In the genomic region with DNA sequence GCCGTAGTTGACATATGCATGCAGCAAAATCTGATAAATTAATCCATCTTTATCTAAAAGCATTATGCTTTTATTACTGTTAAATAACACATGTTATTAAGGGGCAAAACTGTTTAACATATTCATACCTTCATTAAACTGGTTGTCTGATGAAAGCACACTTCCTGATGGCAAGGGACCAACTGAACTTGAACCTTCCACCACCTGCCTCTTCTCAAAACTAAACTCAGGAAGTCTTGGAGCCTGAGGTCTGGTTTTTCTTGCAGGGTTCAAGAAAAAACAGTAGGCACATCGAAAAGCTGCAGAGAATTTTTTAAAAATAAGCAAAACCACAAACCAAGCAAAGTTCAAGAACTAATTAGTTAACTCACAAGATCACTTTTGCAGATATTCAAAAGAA, we compare ENCODE assay signal across 24 cellular contexts.
"Had no signal": no experiment of that assay in that cellular context is flagged by ENCODE, and none has a peak within 500 bp of the region (broad histone marks: within the 10 kb centered on the region; RNA-seq: fewer than 3 reads in every experiment).

No MANE protein-coding gene starts in this region.

- H3K9me3 ChIP-seq: ovary, psoas muscle, sigmoid colon, testis, upper lobe of right lung, uterus had no signal

- DNase-seq: effector memory CD8-positive, alpha-beta T cell; head of caudate nucleus; natural killer cell; occipital lobe; ovary; posterior cingulate gyrus; psoas muscle; right cardiac atrium; sigmoid colon; spleen; stimulated activated CD4-positive, alpha-beta T cell treated with anti-CD3 and anti-CD28 coated beads, Interleukin-4, amount 100 ng/mL, for 4 hours; stimulated activated naive CD8-positive, alpha-beta T cell treated with anti-CD3 and anti-CD28 coated beads, Interleukin-15, Interleukin-2, amounts not matched to agents 100 U/mL and 50 U/mL, for 24 hours; substantia nigra; testis; upper lobe of right lung; uterus had no signal

- H3K4me1 ChIP-seq: spleen, testis, tibial nerve, upper lobe of right lung, uterus had no signal

- H3K36me3 ChIP-seq: ovary had no signal

- H3K4me3 ChIP-seq: coronary artery, lung, ovary, psoas muscle, sigmoid colon, spleen, testis, tibial nerve, upper lobe of right lung, uterus had no signal

- FAIRE-seq: endometrium, frontal cortex, keratinocyte had no signal

- ATAC-seq: effector memory CD8-positive, alpha-beta T cell; left lobe of liver; natural killer cell; psoas muscle; right cardiac atrium; stimulated activated memory B cell treated with anti-CD40 and anti-IgM and Interleukin-4, amounts not matched to agents 10 μg/mL and 1 μg/mL and 100 μg/mL, for 72 hours; stimulated activated naive CD8-positive, alpha-beta T cell treated with anti-CD3 and anti-CD28 coated beads, Interleukin-15, Interleukin-2, amounts not matched to agents 100 U/mL and 50 U/mL, for 24 hours; upper lobe of right lung had no signal

- H3K27ac ChIP-seq: coronary artery, ovary, psoas muscle, sigmoid colon, spleen, testis, tibial nerve, upper lobe of right lung, uterus had no signal

- H3K27me3 ChIP-seq: ovary, sigmoid colon, spleen, testis, tibial nerve, upper lobe of right lung, uterus had no signal
